ENCODE assay signal across 15 cellular contexts in genomic region chr14:45222485-45223262, GRCh38. TPM values are rescaled to one million over a fixed set of nuclear protein-coding genes. Genes with fewer than 3 reads are reported as not detected.
DNase-seq lines count a peak whose midpoint lies in the region; ATAC-seq lines count a peak whose summit lies in the region.
"Had no signal": no experiment of that assay in that cellular context is flagged by ENCODE, and none has a peak within 500 bp of the region (broad histone marks: within the 10 kb centered on the region; RNA-seq: fewer than 3 reads in every experiment).

No MANE protein-coding gene starts in this region.

- no peaks in the 10 kb centered on the region for H3K27me3 Mint-ChIP-seq in activated naive CD4-positive, alpha-beta T cell treated with anti-CD3 and anti-CD28 coated beads for 36 hours (ENCODE audit: low read depth)
- H3K27me3 Mint-ChIP-seq in stimulated activated memory B cell treated with anti-CD40 and anti-IgM and Interleukin-4, amounts not matched to agents 10 μg/mL and 1 μg/mL and 100 μg/mL, for 72 hours = no peaks in the 10 kb centered on the region
- H3K27me3 Mint-ChIP-seq: activated T-cell treated with anti-CD3 and anti-CD28 coated beads, Interleukin-2, amount 50 U/mL, for 24 hours had no signal

- intact Hi-C loops in activated naive CD4-positive, alpha-beta T cell treated with anti-CD3 and anti-CD28 coated beads for 36 hours (cut with micrococcal nuclease) = no loop called here
- intact Hi-C loops in cardiac septum (cut with DNase I) = no loop called here

- H3K27ac Mint-ChIP-seq in activated naive CD4-positive, alpha-beta T cell treated with anti-CD3 and anti-CD28 coated beads for 36 hours = peak overlapping the region; percentile 8
- no peak overlapping the region for H3K27ac Mint-ChIP-seq in activated naive CD4-positive, alpha-beta T cell treated with anti-CD3 and anti-CD28 coated beads, Interleukin-2, amount 50 U/mL, for 72 hours
- H3K27ac Mint-ChIP-seq in stimulated activated memory B cell treated with anti-CD40 and anti-IgM and Interleukin-4, amounts not matched to agents 10 μg/mL and 1 μg/mL and 100 μg/mL, for 72 hours = peak overlapping the region; percentile 49
- H3K27ac Mint-ChIP-seq: activated T-cell treated with anti-CD3 and anti-CD28 coated beads, Interleukin-2, amount 50 U/mL, for 24 hours; WTC11 had no signal

- no peak for DNase-seq in activated naive CD4-positive, alpha-beta T cell treated with anti-CD3 and anti-CD28 coated beads for 36 hours
- DNase-seq in activated naive CD4-positive, alpha-beta T cell treated with anti-CD3 and anti-CD28 coated beads, Interleukin-2, amount 50 U/mL, for 72 hours (ENCODE audit: low spot score in 2 of 2) = no peak
- no peak for DNase-seq in NCI-H82 treated with DMSO at 0.1 percent for 48 hours (lab: John Stamatoyannopoulos, UW; ENCODE audit: unreplicated experiment)
- DNase-seq in RKO (ENCODE audit: low spot score) = no peak
- no peak for DNase-seq in cardiac septum (ENCODE audit: low spot score)
- DNase-seq: activated T-cell treated with anti-CD3 and anti-CD28 coated beads, Interleukin-2, amount 50 U/mL, for 24 hours; cortex of kidney; IMR-90; NCI-H446; SK-N-SH; testis had no signal

- CTCF ChIA-PET in activated naive CD4-positive, alpha-beta T cell treated with anti-CD3 and anti-CD28 coated beads for 36 hours (lab: Charles Lee) = interaction anchor here (1.7 kb wide), 1 partner anchor 31 kb away, joined by 3 read pairs; no protein-coding TSS in a partner anchor

- no peaks in the 10 kb centered on the region for H3K9me3 Mint-ChIP-seq in activated naive CD4-positive, alpha-beta T cell treated with anti-CD3 and anti-CD28 coated beads for 36 hours
- H3K9me3 Mint-ChIP-seq in activated naive CD4-positive, alpha-beta T cell treated with anti-CD3 and anti-CD28 coated beads, Interleukin-2, amount 50 U/mL, for 72 hours = no peaks in the 10 kb centered on the region
- H3K9me3 Mint-ChIP-seq in stimulated activated memory B cell treated with anti-CD40 and anti-IgM and Interleukin-4, amounts not matched to agents 10 μg/mL and 1 μg/mL and 100 μg/mL, for 72 hours = no peaks in the 10 kb centered on the region
- H3K9me3 Mint-ChIP-seq: activated T-cell treated with anti-CD3 and anti-CD28 coated beads, Interleukin-2, amount 50 U/mL, for 24 hours; WTC11 had no signal

- peaks cover 14% of the 10 kb centered on the region for H3K4me1 Mint-ChIP-seq in activated naive CD4-positive, alpha-beta T cell treated with anti-CD3 and anti-CD28 coated beads for 36 hours (ENCODE audit: low read depth)
- no peaks in the 10 kb centered on the region for H3K4me1 Mint-ChIP-seq in stimulated activated memory B cell treated with anti-CD40 and anti-IgM and Interleukin-4, amounts not matched to agents 10 μg/mL and 1 μg/mL and 100 μg/mL, for 72 hours
- H3K4me1 Mint-ChIP-seq: WTC11 had no signal

- H3K4me3 Mint-ChIP-seq in activated naive CD4-positive, alpha-beta T cell treated with anti-CD3 and anti-CD28 coated beads for 36 hours = no peak overlapping the region
- H3K4me3 Mint-ChIP-seq in stimulated activated memory B cell treated with anti-CD40 and anti-IgM and Interleukin-4, amounts not matched to agents 10 μg/mL and 1 μg/mL and 100 μg/mL, for 72 hours = no peak overlapping the region
- H3K4me3 Mint-ChIP-seq: activated T-cell treated with anti-CD3 and anti-CD28 coated beads, Interleukin-2, amount 50 U/mL, for 24 hours; WTC11 had no signal

- ATAC-seq in activated naive CD4-positive, alpha-beta T cell treated with anti-CD3 and anti-CD28 coated beads, Interleukin-2, amount 50 U/mL, for 72 hours = no peak
- ATAC-seq in GM21423 (IDR thresholded peaks at IDR 0.05; ENCODE audit: unreplicated experiment) = peak; percentile 47
- peak; percentile 52 for ATAC-seq in HG03159 (IDR thresholded peaks at IDR 0.05; ENCODE audit: unreplicated experiment)
- ATAC-seq in stimulated activated memory B cell treated with anti-CD40 and anti-IgM and Interleukin-4, amounts not matched to agents 10 μg/mL and 1 μg/mL and 100 μg/mL, for 72 hours = no peak
- ATAC-seq: WTC11 had no signal

- H3K36me3 Mint-ChIP-seq in activated naive CD4-positive, alpha-beta T cell treated with anti-CD3 and anti-CD28 coated beads for 36 hours (ENCODE audit: low read depth) = peaks cover 42% of the 10 kb centered on the region
- H3K36me3 Mint-ChIP-seq in activated naive CD4-positive, alpha-beta T cell treated with anti-CD3 and anti-CD28 coated beads, Interleukin-2, amount 50 U/mL, for 72 hours = peaks cover 23 to 35% of the 10 kb centered on the region in 2 donors
- peaks cover 68% of the 10 kb centered on the region for H3K36me3 Mint-ChIP-seq in stimulated activated memory B cell treated with anti-CD40 and anti-IgM and Interleukin-4, amounts not matched to agents 10 μg/mL and 1 μg/mL and 100 μg/mL, for 72 hours

RNA-seq across cellular contexts. Expression of gene MIS18BP1, which starts 30.3 kb away (rescaled TPM):
- total RNA-seq in activated naive CD4-positive, alpha-beta T cell treated with anti-CD3 and anti-CD28 coated beads for 36 hours = 10 to 100 TPM; 55.5 to 56.8 TPM
- total RNA-seq in activated naive CD4-positive, alpha-beta T cell treated with anti-CD3 and anti-CD28 coated beads, Interleukin-2, amount 50 U/mL, for 72 hours = 10 to 100 TPM; 71.0 to 80.9 TPM
- total RNA-seq in cardiac septum = 9.7 TPM

Comparison
In these comparisons a context has a peak if more than half of its experiments do, and no peak if none do; other contexts are left out.
1. H3K27ac Mint-ChIP-seq: peak in activated naive CD4-positive, alpha-beta T cell treated with anti-CD3 and anti-CD28 coated beads for 36 hours (single experiment) and stimulated activated memory B cell treated with anti-CD40 and anti-IgM and Interleukin-4, amounts not matched to agents 10 μg/mL and 1 μg/mL and 100 μg/mL, for 72 hours (single experiment); none in activated naive CD4-positive, alpha-beta T cell treated with anti-CD3 and anti-CD28 coated beads, Interleukin-2, amount 50 U/mL, for 72 hours (0 of 2).
2. ATAC-seq: peak in GM21423 (single experiment) and HG03159 (single experiment); none in activated naive CD4-positive, alpha-beta T cell treated with anti-CD3 and anti-CD28 coated beads, Interleukin-2, amount 50 U/mL, for 72 hours (0 of 2) and stimulated activated memory B cell treated with anti-CD40 and anti-IgM and Interleukin-4, amounts not matched to agents 10 μg/mL and 1 μg/mL and 100 μg/mL, for 72 hours (single experiment).